ENCODE assay signal across 12 cellular contexts in the genomic region with DNA sequence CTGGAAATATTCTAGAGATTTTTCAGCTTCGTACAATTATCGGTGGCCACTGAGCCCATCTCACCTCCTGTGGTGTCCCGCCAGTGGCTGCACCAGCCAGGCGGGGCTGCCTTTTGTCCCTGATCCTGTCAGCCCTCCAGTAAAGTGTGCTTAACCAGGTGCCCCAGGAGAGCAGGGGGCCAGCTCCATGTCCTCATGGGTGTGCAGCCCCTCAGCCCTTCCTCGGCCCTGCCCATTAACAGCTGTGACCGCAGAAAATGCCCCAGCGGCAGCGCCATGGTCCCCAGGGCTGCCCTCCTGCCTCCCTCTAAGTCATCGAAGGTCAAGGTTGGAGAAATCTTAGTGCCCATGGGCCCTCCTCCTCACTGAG.
A peak's percentile ranks its signal among the peaks of the same experiment; 100 is the strongest.
DNase-seq lines count a peak whose midpoint lies in the region; TF ChIP-seq lines count a peak whose summit lies in the region.
"Had no signal": no experiment of that assay in that cellular context is flagged by ENCODE, and none has a peak within 500 bp of the region (broad histone marks: within the 10 kb centered on the region; RNA-seq: fewer than 3 reads in every experiment).

No MANE protein-coding gene starts in this region.

- no peak for TF ChIP-seq POLR2A in suprapubic skin (IDR thresholded peaks at IDR 0.05)

- H3K9me3 Mint-ChIP-seq in endodermal cell: peaks cover 4% of the 10 kb centered on the region
- H3K9me3 Mint-ChIP-seq in nephron progenitor cell: no peaks in the 10 kb centered on the region

- H3K4me3 ChIP-seq in H7 (ENCODE audit: insufficient read depth, low read depth, low read length) (no peak overlapping the region), endodermal cell (ENCODE audit: low read length) (no peak overlapping the region), suprapubic skin (no peak overlapping the region)
- H3K4me3 ChIP-seq: GM23338 had no signal

- no peak overlapping the region for H3K4me3 Mint-ChIP-seq in endodermal cell
- H3K4me3 Mint-ChIP-seq in nephron progenitor cell: no peak overlapping the region
- H3K4me3 Mint-ChIP-seq: CD4-positive, CD25-positive, alpha-beta regulatory T cell; GM23338; H9 had no signal

- H3K27ac ChIP-seq in endodermal cell (ENCODE audit: low read depth, low read length): no peak overlapping the region
- no peak overlapping the region for H3K27ac ChIP-seq in suprapubic skin

- H3K9me3 ChIP-seq in endodermal cell (ENCODE audit: control insufficient read depth, low read length) (no peaks in the 10 kb centered on the region), suprapubic skin (no peaks in the 10 kb centered on the region)

- H3K4me1 Mint-ChIP-seq in endodermal cell (peaks cover 31% of the 10 kb centered on the region), nephron progenitor cell (peaks cover 28% of the 10 kb centered on the region)

- H3K27me3 Mint-ChIP-seq in endodermal cell (ENCODE audit: insufficient read depth) (no peaks in the 10 kb centered on the region), nephron progenitor cell (ENCODE audit: low read depth, poor library complexity) (peaks cover 4% of the 10 kb centered on the region)
- H3K27me3 Mint-ChIP-seq: CD4-positive, CD25-positive, alpha-beta regulatory T cell had no signal

- TF ChIP-seq CTCF in endodermal cell (conservative IDR thresholded peaks at IDR 0.05): no peak
- no peak for TF ChIP-seq CTCF in nephron progenitor cell (IDR thresholded peaks at IDR 0.05)
- no peak for TF ChIP-seq CTCF in suprapubic skin (IDR thresholded peaks at IDR 0.05)

- H3K36me3 Mint-ChIP-seq in endodermal cell (ENCODE audit: low read depth) (peaks cover 1% of the 10 kb centered on the region), nephron progenitor cell (ENCODE audit: low read depth) (no peaks in the 10 kb centered on the region)

- H3K9ac ChIP-seq in endodermal cell (ENCODE audit: extremely low read depth, low read length, poor library complexity, severe bottlenecking): no peak overlapping the region

- 96% methylated on average over 9 of the region's 9 CpGs for WGBS in endodermal cell (ENCODE audit: insufficient coverage in 1 of 2, insufficient read length in 1 of 2), 2 experiments
- 97% methylated on average over 9 of the region's 9 CpGs for whole genome bisulfite sequencing in suprapubic skin

- H3K27me3 ChIP-seq in H7 (ENCODE audit: control insufficient read depth, insufficient read depth, low read length) (no peaks in the 10 kb centered on the region), endodermal cell (ENCODE audit: control insufficient read depth, insufficient read depth, low read length, poor library complexity, severe bottlenecking) (no peaks in the 10 kb centered on the region), suprapubic skin (no peaks in the 10 kb centered on the region)

- H3K27ac Mint-ChIP-seq in endodermal cell (no peak overlapping the region), nephron progenitor cell (peak overlapping the region; percentile 32)
- H3K27ac Mint-ChIP-seq: CD4-positive, CD25-positive, alpha-beta regulatory T cell; GM23338; H9 had no signal

- TF ChIP-seq EP300 in suprapubic skin (IDR thresholded peaks at IDR 0.05): no peak

- H3K36me3 ChIP-seq in H7 (replicated peaks; ENCODE audit: control insufficient read depth, insufficient read depth, low read length) (no peaks in the 10 kb centered on the region), endodermal cell (ENCODE audit: control insufficient read depth, insufficient read depth, low read length) (no peaks in the 10 kb centered on the region), suprapubic skin (no peaks in the 10 kb centered on the region)

- H3K4me1 ChIP-seq in endodermal cell (ENCODE audit: control insufficient read depth, insufficient read depth, low read length) (peaks cover 7% of the 10 kb centered on the region), suprapubic skin (peaks cover 35% of the 10 kb centered on the region)

- DNase-seq in H7: peak; percentile 43
- DNase-seq in endodermal cell: peak; percentile 36
- no peak for DNase-seq in nephron progenitor cell
- DNase-seq in suprapubic skin (ENCODE audit: low spot score in 2 of 2): peak; percentile 32 to 54
- no peak for DNase-seq in DMS153 treated with DMSO at 0.1 percent for 48 hours (lab: John Stamatoyannopoulos, UW; ENCODE audit: unreplicated experiment)
- no peak for DNase-seq in activated T-cell treated with anti-CD3 and anti-CD28 coated beads for 4 hours
- no peak for DNase-seq in germinal center (ENCODE audit: low spot score)
- DNase-seq in T1000 (lab: John Stamatoyannopoulos, UW): no peak
- DNase-seq: ACHN; CD4-positive, CD25-positive, alpha-beta regulatory T cell; H9 had no signal

Comparison
In these comparisons a context has a peak if more than half of its experiments do, and no peak if none do; other contexts are left out.
1. DNase-seq: peak in H7 (single experiment), endodermal cell (single experiment) and suprapubic skin (2 of 2); none in nephron progenitor cell (single experiment), DMS153 treated with DMSO at 0.1 percent for 48 hours (single experiment), activated T-cell treated with anti-CD3 and anti-CD28 coated beads for 4 hours (single experiment), germinal center (single experiment) and T1000 (single experiment).